15 cellular contexts compared by ENCODE assay signal in the genomic region with DNA sequence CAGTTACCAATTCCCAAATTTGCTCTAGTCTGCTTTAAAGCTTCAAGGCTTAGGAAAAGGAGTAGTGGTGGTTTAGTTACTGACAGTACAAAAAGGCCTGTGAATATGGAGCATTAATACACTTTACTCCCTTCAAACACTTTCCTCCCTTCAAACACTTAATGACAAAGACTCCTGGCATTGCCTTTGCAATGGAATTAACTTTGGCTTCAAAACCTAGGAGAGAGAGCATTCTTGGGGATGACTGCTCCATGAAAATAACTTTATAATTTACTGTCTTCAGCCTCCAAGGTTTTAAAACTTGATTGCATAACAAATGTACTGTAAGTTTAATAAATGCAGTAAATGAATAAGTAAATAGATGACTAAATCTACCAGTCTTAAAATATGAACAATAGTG.
"Had no signal": no experiment of that assay in that cellular context is flagged by ENCODE, and none has a peak within 500 bp of the region (broad histone marks: within the 10 kb centered on the region; RNA-seq: fewer than 3 reads in every experiment).

No MANE protein-coding gene starts in this region.

- H3K36me3 Mint-ChIP-seq: mesothelial cell of epicardium had no signal

- H3K4me1 Mint-ChIP-seq: activated B cell treated with CpG ODN at 0.5 μM for 24 hours; activated T-helper 17 cell treated with anti-CD3 and anti-CD28 coated beads, Interleukin-2, amount 50 U/mL, for 72 hours; mesothelial cell of epicardium had no signal

- H3K36me3 ChIP-seq: ascending aorta, lower lobe of right lung, sigmoid colon, stomach had no signal

- H3K27me3 Mint-ChIP-seq: activated B cell treated with CpG ODN at 0.5 μM for 24 hours had no signal

- H3K4me3 ChIP-seq: ascending aorta, coronary artery, lower lobe of right lung, sigmoid colon, stomach had no signal

- H3K27ac ChIP-seq: ascending aorta, coronary artery, lower lobe of right lung, sigmoid colon, stomach had no signal

- H3K4me3 Mint-ChIP-seq: activated B cell treated with CpG ODN at 0.5 μM for 24 hours; activated T-helper 17 cell treated with anti-CD3 and anti-CD28 coated beads, Interleukin-2, amount 50 U/mL, for 72 hours; mesothelial cell of epicardium; T-helper 2 cell treated with Interferon-gamma antibody and Interleukin-4, amounts not matched to agents 5 μg/mL and 100 μg/mL, for 36 hours had no signal

- ATAC-seq: activated T-helper 17 cell treated with anti-CD3 and anti-CD28 coated beads, Interleukin-2, amount 50 U/mL, for 72 hours; left colon; lower lobe of right lung had no signal

- H3K9me3 ChIP-seq: ascending aorta, lower lobe of right lung, sigmoid colon, stomach had no signal

- H3K4me1 ChIP-seq: lower lobe of right lung had no signal

- H3K27ac Mint-ChIP-seq: activated B cell treated with CpG ODN at 0.5 μM for 24 hours; activated T-helper 17 cell treated with anti-CD3 and anti-CD28 coated beads, Interleukin-2, amount 50 U/mL, for 72 hours; mesothelial cell of epicardium; T-helper 2 cell treated with Interferon-gamma antibody and Interleukin-4, amounts not matched to agents 5 μg/mL and 100 μg/mL, for 36 hours had no signal

- DNase-seq: activated B cell treated with CpG ODN at 0.5 μM for 24 hours; activated CD4-positive, alpha-beta T cell treated with anti-CD3 and anti-CD28 coated beads for 48 hours; activated naive CD4-positive, alpha-beta T cell treated with Interleukin-2 at 50 U/mL for 16 hours; central memory CD4-positive, alpha-beta T cell; left colon; lower lobe of right lung; sigmoid colon; stimulated activated CD4-positive, alpha-beta T cell treated with anti-CD3 and anti-CD28 coated beads, Interleukin-1b, Interleukin-23, amount 100 ng/mL, for 48 hours; stomach; SW 1271 had no signal

- H3K27me3 ChIP-seq: ascending aorta, sigmoid colon, stomach had no signal

- H3K9me3 Mint-ChIP-seq: activated B cell treated with CpG ODN at 0.5 μM for 24 hours; activated T-helper 17 cell treated with anti-CD3 and anti-CD28 coated beads, Interleukin-2, amount 50 U/mL, for 72 hours; mesothelial cell of epicardium; T-helper 2 cell treated with Interferon-gamma antibody and Interleukin-4, amounts not matched to agents 5 μg/mL and 100 μg/mL, for 36 hours had no signal
